Comparison of ENCODE assay signal across 8 cellular contexts in genomic region chr7:140060788-140061606, GRCh38. TPM values are rescaled to one million over a fixed set of nuclear protein-coding genes. Genes with fewer than 3 reads are reported as not detected.
DNase-seq lines count a peak whose midpoint lies in the region; ATAC-seq and TF ChIP-seq lines count a peak whose summit lies in the region.

No MANE protein-coding gene starts in this region.

- no peak overlapping the region for H3K27ac ChIP-seq in GM23338 (ENCODE audit: low read depth)
- peak overlapping the region; percentile 9 to 96 (median 96) for H3K27ac ChIP-seq in Peyer's patch
- H3K27ac ChIP-seq in fibroblast of lung (ENCODE audit: insufficient read depth, low read length), result peak overlapping the region; percentile 41

- H4K20me1 ChIP-seq in GM23338 (replicated peaks; ENCODE audit: insufficient read depth) (no peaks in the 10 kb centered on the region), fibroblast of lung (ENCODE audit: control insufficient read depth, extremely low read depth, insufficient read depth, low read length) (no peaks in the 10 kb centered on the region)

- no peak overlapping the region for H2AFZ ChIP-seq in GM23338
- H2AFZ ChIP-seq in fibroblast of lung (ENCODE audit: low read length), result no peak overlapping the region

- H3K4me2 ChIP-seq in GM23338 (no peak overlapping the region), fibroblast of lung (ENCODE audit: extremely low read depth, insufficient read depth, low read length) (peak overlapping the region; percentile 2)

- peaks cover 29% of the 10 kb centered on the region for H3K27me3 Mint-ChIP-seq in GM23338 (ENCODE audit: insufficient read depth, low read depth, poor library complexity)

- H3K27ac Mint-ChIP-seq in GM23338, result no peak overlapping the region

- H3K9ac ChIP-seq in fibroblast of lung (ENCODE audit: insufficient read depth, low read length), result no peak overlapping the region

- H3K9me3 Mint-ChIP-seq in GM23338, result no peaks in the 10 kb centered on the region; the same call in 2 of the 3 replicates

- DNase-seq in GM23338 (ENCODE audit: low spot score), result no peak
- peak in 1 of 3 donors; percentile 62 for DNase-seq in Peyer's patch
- DNase-seq in fibroblast of lung (ENCODE audit: low read depth in 2 of 2), result peak; percentile 68 to 90
- peak; percentile 19 for DNase-seq in retina
- no peak for DNase-seq in hepatic stellate cell (ENCODE audit: low spot score)
- no peak for DNase-seq in C1 segment of cervical spinal cord (lab: John Stamatoyannopoulos, UW)
- DNase-seq in cerebellar cortex (ENCODE audit: low spot score), result no peak

- no peaks in the 10 kb centered on the region for H3F3A ChIP-seq in GM23338 (replicated peaks; ENCODE audit: low read depth)

- H3K4me3 Mint-ChIP-seq in GM23338, result peak overlapping the region; percentile 79

- H3K9me3 ChIP-seq in Peyer's patch (no peaks in the 10 kb centered on the region), fibroblast of lung (ENCODE audit: control insufficient read depth, insufficient read depth, low read depth, low read length) (no peaks in the 10 kb centered on the region)

- H3K79me2 ChIP-seq in GM23338 (replicated peaks; ENCODE audit: insufficient read depth) (no peaks in the 10 kb centered on the region), fibroblast of lung (ENCODE audit: control insufficient read depth, insufficient read depth, low read length) (no peaks in the 10 kb centered on the region)

- H3K4me1 ChIP-seq in GM23338 (ENCODE audit: insufficient read depth), result peaks cover 7% of the 10 kb centered on the region; the same call in 1 of the 2 replicates
- H3K4me1 ChIP-seq in Peyer's patch, result peaks cover 3 to 38% (median 13%) of the 10 kb centered on the region in 4 donors
- peaks cover 25% of the 10 kb centered on the region for H3K4me1 ChIP-seq in fibroblast of lung (ENCODE audit: control insufficient read depth, extremely low read depth, insufficient read depth, low read length)

- H3K36me3 Mint-ChIP-seq in GM23338 (ENCODE audit: low read depth), result no peaks in the 10 kb centered on the region

- peaks cover 5% of the 10 kb centered on the region; the same call in 2 of the 3 replicates for H3K4me1 Mint-ChIP-seq in GM23338

- H3K36me3 ChIP-seq in GM23338 (ENCODE audit: insufficient read depth), result no peaks in the 10 kb centered on the region
- peaks cover 0 to 11% (median 0%) of the 10 kb centered on the region in 3 donors for H3K36me3 ChIP-seq in Peyer's patch
- no peaks in the 10 kb centered on the region for H3K36me3 ChIP-seq in fibroblast of lung (ENCODE audit: control insufficient read depth, insufficient read depth, low read length)

- no peak for TF ChIP-seq POLR2A in Peyer's patch (IDR thresholded peaks at IDR 0.05)

- H3K27me3 ChIP-seq in GM23338 (ENCODE audit: insufficient read depth), result peaks cover 39% of the 10 kb centered on the region
- no peaks in the 10 kb centered on the region for H3K27me3 ChIP-seq in Peyer's patch
- no peaks in the 10 kb centered on the region for H3K27me3 ChIP-seq in fibroblast of lung (ENCODE audit: control insufficient read depth, insufficient read depth, low read length)

- H3K9me2 ChIP-seq in GM23338 (ENCODE audit: insufficient read depth), result no peaks in the 10 kb centered on the region; the same call in 1 of the 2 replicates

- TF ChIP-seq CTCF in GM23338 (conservative IDR thresholded peaks at IDR 0.05; ENCODE audit: low read depth in 2 of 2) (no peak), Peyer's patch (IDR thresholded peaks at IDR 0.05) (no peak), fibroblast of lung (conservative IDR thresholded peaks at IDR 0.05 in 1 of 2, IDR thresholded peaks at IDR 0.05 in 1 of 2; ENCODE audit: low read depth in 1 of 2, low read length in 2 of 2) (no peak)

- no peak for ATAC-seq in GM23338
- no peak for ATAC-seq in GM18519 (IDR thresholded peaks at IDR 0.05; ENCODE audit: low FRiP score, unreplicated experiment)

- H3K4me3 ChIP-seq in GM23338, result no peak overlapping the region
- H3K4me3 ChIP-seq in Peyer's patch, result peak overlapping the region in 2 of 4 donors; percentile 74 to 95
- H3K4me3 ChIP-seq in fibroblast of lung (replicated peaks in 1 of 4; ENCODE audit: control extremely low read depth in 1 of 4, insufficient read depth in 1 of 4, low read depth in 3 of 4, low read length in 4 of 4), result peak overlapping the region in 1 of 4 experiments; percentile 74

TF ChIP-seq in GM23338, 12 proteins besides CTCF, POLR2A, EP300 and RAD21:
- TF ChIP-seq NANOG (IDR thresholded peaks at IDR 0.05; ENCODE audit: borderline replicate concordance) (no peak), REST (IDR thresholded peaks at IDR 0.05; ENCODE audit: unreplicated experiment) (no peak)
TF ChIP-seq in GM23338: peak in this region for 0.

RNA-seq across cellular contexts. Expression of gene PARP12, which starts 1.8 kb away (rescaled TPM):
- 7.8 and 10.3 TPM in 2 replicates for total RNA-seq in GM23338 (2014; rRNA removed; shearing (Covaris generic))
- polyA plus RNA-seq in GM23338 (2016; fragmentation: Nextera tagmentation; extraction: Ambion mirVana) (2.7 and 3.7 TPM in 2 replicates), fibroblast of lung (16.9 and 19.1 TPM in 2 replicates)
- total RNA-seq in Peyer's patch (100 to 1,000 TPM; 121 to 184 (median 156) TPM), fibroblast of lung (23.9 and 24.9 TPM in 2 replicates)
- polyA plus RNA-seq in fibroblast of lung (2012), result 9.3 and 10.3 TPM in 2 replicates
- 28.2 and 34.1 TPM in 2 replicates for polyA minus RNA-seq in fibroblast of lung (ENCODE audit: low replicate concordance)

Comparison
In these comparisons a context has a peak if more than half of its experiments do, and no peak if none do; other contexts are left out.
1. DNase-seq: peak in fibroblast of lung (2 of 2) and retina (single experiment); none in GM23338 (single experiment), hepatic stellate cell (single experiment), C1 segment of cervical spinal cord (0 of 14) and cerebellar cortex (single experiment).